Comparison of ENCODE assay signal across 8 cellular contexts in genomic region chr5:40485021-40485998, GRCh38.
DNase-seq lines count a peak whose midpoint lies in the region; ATAC-seq, FAIRE-seq and TF ChIP-seq lines count a peak whose summit lies in the region.

No MANE protein-coding gene starts in this region.

- peak overlapping the region; percentile 48 for H3K9ac ChIP-seq in OCI-LY1 (ENCODE audit: low read length)

- peaks cover 81% of the 10 kb centered on the region for H3K4me1 Mint-ChIP-seq in activated naive CD4-positive, alpha-beta T cell treated with anti-CD3 and anti-CD28 coated beads for 36 hours (ENCODE audit: low read depth)

- H3F3A ChIP-seq in OCI-LY1 (ENCODE audit: insufficient read depth, low read length) = no peaks in the 10 kb centered on the region

- ATAC-seq in HG02970 (IDR thresholded peaks at IDR 0.05; ENCODE audit: low FRiP score, unreplicated experiment) = peak; percentile 43

- peak; percentile 49 for FAIRE-seq in small intestine (lab: Jason Lieb, UNC)

- H3K4me2 ChIP-seq in OCI-LY1 (ENCODE audit: low read length) = peak overlapping the region; percentile 63

- H3K79me2 ChIP-seq in OCI-LY1 (ENCODE audit: insufficient read depth, low read length) = no peaks in the 10 kb centered on the region

- H3K36me3 ChIP-seq in OCI-LY1 (ENCODE audit: insufficient read depth, low read length) = no peaks in the 10 kb centered on the region
- no peaks in the 10 kb centered on the region for H3K36me3 ChIP-seq in small intestine (ENCODE audit: control insufficient read depth in 2 of 2, insufficient read depth in 2 of 2, low read length in 2 of 2)

- no peaks in the 10 kb centered on the region for H3K9me3 Mint-ChIP-seq in activated naive CD4-positive, alpha-beta T cell treated with anti-CD3 and anti-CD28 coated beads for 36 hours

- CTCF ChIA-PET in activated naive CD4-positive, alpha-beta T cell treated with anti-CD3 and anti-CD28 coated beads for 36 hours (lab: Charles Lee) = interaction anchor here (0.5 to 1.9 kb wide), 5 partner anchors 45 to 244 kb away, joined by 3 to 5 read pairs (median 3); no protein-coding TSS in a partner anchor

- no peak for TF ChIP-seq CTCF in OCI-LY1 (IDR thresholded peaks at IDR 0.05; ENCODE audit: low read length)

- intact Hi-C loops in activated naive CD4-positive, alpha-beta T cell treated with anti-CD3 and anti-CD28 coated beads for 36 hours (cut with micrococcal nuclease) = loop anchor here (5.0 to 10.0 kb wide), 3 partner anchors 318 to 1311 kb away; no protein-coding TSS in a partner anchor

- H3K27me3 Mint-ChIP-seq in activated naive CD4-positive, alpha-beta T cell treated with anti-CD3 and anti-CD28 coated beads for 36 hours (ENCODE audit: low read depth) = no peaks in the 10 kb centered on the region

- H3K27ac ChIP-seq in OCI-LY1 (ENCODE audit: low read depth, low read length, poor library complexity, severe bottlenecking) (peak overlapping the region; percentile 91), small intestine (ENCODE audit: low read depth in 1 of 2, low read length in 1 of 2) (peak overlapping the region; percentile 32 to 78)

- H3K4me1 ChIP-seq in OCI-LY1 (ENCODE audit: insufficient read depth, low read length, severe bottlenecking) = peaks cover 70% of the 10 kb centered on the region
- peaks cover 0 to 5% of the 10 kb centered on the region in 2 donors for H3K4me1 ChIP-seq in small intestine (ENCODE audit: control insufficient read depth in 2 of 2, insufficient read depth in 1 of 2, low read depth in 1 of 2, low read length in 1 of 2)

- H3K36me3 Mint-ChIP-seq in activated naive CD4-positive, alpha-beta T cell treated with anti-CD3 and anti-CD28 coated beads for 36 hours (ENCODE audit: low read depth) = no peaks in the 10 kb centered on the region

- H3K27me3 ChIP-seq in OCI-LY1 (ENCODE audit: insufficient read depth, low read length) (no peaks in the 10 kb centered on the region), small intestine (ENCODE audit: control insufficient read depth in 2 of 2, insufficient read depth in 2 of 2, low read length in 2 of 2) (no peaks in the 10 kb centered on the region)

- no peak overlapping the region for H3K4me3 Mint-ChIP-seq in activated naive CD4-positive, alpha-beta T cell treated with anti-CD3 and anti-CD28 coated beads for 36 hours

- no peak for DNase-seq in activated naive CD4-positive, alpha-beta T cell treated with anti-CD3 and anti-CD28 coated beads for 36 hours
- DNase-seq in activated naive CD4-positive, alpha-beta T cell treated with Interleukin-2 at 50 U/mL for 16 hours = no peak
- DNase-seq in small intestine (peak; percentile 94), NCI-H1092 treated with DMSO at 0.1 percent for 48 hours (lab: John Stamatoyannopoulos, UW) (no peak), NCI-H1436 (lab: John Stamatoyannopoulos, UW) (no peak), COLO668 (lab: John Stamatoyannopoulos, UW; ENCODE audit: unreplicated experiment) (no peak)

- H3K27ac Mint-ChIP-seq in activated naive CD4-positive, alpha-beta T cell treated with anti-CD3 and anti-CD28 coated beads for 36 hours = peak overlapping the region; percentile 92

- H3K4me3 ChIP-seq in OCI-LY1 (ENCODE audit: low read depth, low read length, poor library complexity, severe bottlenecking) (peak overlapping the region; percentile 34), small intestine (ENCODE audit: low read depth in 1 of 2, low read length in 2 of 2) (no peak overlapping the region)

- no peak overlapping the region for H2AFZ ChIP-seq in OCI-LY1 (ENCODE audit: low read length)

- WGBS in small intestine, 3 donors = 26 to 59% (median 45%) methylated on average over 10 of the region's 10 CpGs

- no peaks in the 10 kb centered on the region for H3K9me3 ChIP-seq in OCI-LY1 (ENCODE audit: low read length)
- H3K9me3 ChIP-seq in small intestine (ENCODE audit: control insufficient read depth, low read depth) = no peaks in the 10 kb centered on the region

- H3K9me2 ChIP-seq in OCI-LY1 (ENCODE audit: low read depth, low read length) = no peaks in the 10 kb centered on the region

- no peaks in the 10 kb centered on the region for H4K20me1 ChIP-seq in OCI-LY1 (ENCODE audit: insufficient read depth, low read length)
